In genomic region chr14:75426332-75427125, GRCh38 we compare ENCODE assay signal across 8 cellular contexts. TPM values are rescaled to one million over a fixed set of nuclear protein-coding genes. Genes with fewer than 3 reads are reported as not detected.
DNase-seq lines count a peak whose midpoint lies in the region; ATAC-seq and TF ChIP-seq lines count a peak whose summit lies in the region.

No MANE protein-coding gene starts in this region.

- peak overlapping the region in 2 of 3 donors; percentile 47 to 89 for H3K27ac Mint-ChIP-seq in CD4-positive, CD25-positive, alpha-beta regulatory T cell
- no peak overlapping the region for H3K27ac Mint-ChIP-seq in activated T-helper 2 cell treated with anti-CD3 and anti-CD28 coated beads, Interferon-gamma antibody, Interleukin-2, Interleukin-4, amounts not matched to agents 10 μg/mL and 5 μg/mL and 100 μg/mL, durations not matched to agents 14 hours and 24 hours and 36 hours
- H3K27ac Mint-ChIP-seq in naive B cell, result peak overlapping the region; percentile 58 to 98 (median 96)

- intact Hi-C loops in activated T-helper 2 cell treated with anti-CD3 and anti-CD28 coated beads, Interferon-gamma antibody, Interleukin-2, Interleukin-4, amounts not matched to agents 10 μg/mL and 5 μg/mL and 100 μg/mL, durations not matched to agents 14 hours and 24 hours and 36 hours (cut with micrococcal nuclease), result loop anchor here (5.0 kb wide), 1 partner anchor 141 kb away; no protein-coding TSS in a partner anchor

- H3K36me3 Mint-ChIP-seq in CD4-positive, CD25-positive, alpha-beta regulatory T cell, result no peaks in the 10 kb centered on the region
- peaks cover 7% of the 10 kb centered on the region for H3K36me3 Mint-ChIP-seq in activated T-helper 2 cell treated with anti-CD3 and anti-CD28 coated beads, Interferon-gamma antibody, Interleukin-2, Interleukin-4, amounts not matched to agents 10 μg/mL and 5 μg/mL and 100 μg/mL, durations not matched to agents 14 hours and 24 hours and 36 hours (ENCODE audit: low read depth)
- no peaks in the 10 kb centered on the region for H3K36me3 Mint-ChIP-seq in naive B cell

- peaks cover 13% of the 10 kb centered on the region for H3K4me1 ChIP-seq in CD4-positive, CD25-positive, alpha-beta regulatory T cell (ENCODE audit: control insufficient read depth, insufficient read depth, low read length, poor library complexity, severe bottlenecking)

- H3K27me3 ChIP-seq in CD4-positive, CD25-positive, alpha-beta regulatory T cell (ENCODE audit: control insufficient read depth, insufficient read depth, low read length), result peaks cover 16% of the 10 kb centered on the region

- peaks cover 55% of the 10 kb centered on the region for H3K27me3 Mint-ChIP-seq in CD4-positive, CD25-positive, alpha-beta regulatory T cell
- peaks cover 8% of the 10 kb centered on the region for H3K27me3 Mint-ChIP-seq in activated T-helper 2 cell treated with anti-CD3 and anti-CD28 coated beads, Interferon-gamma antibody, Interleukin-2, Interleukin-4, amounts not matched to agents 10 μg/mL and 5 μg/mL and 100 μg/mL, durations not matched to agents 14 hours and 24 hours and 36 hours (ENCODE audit: low read depth)
- H3K27me3 Mint-ChIP-seq in naive B cell, result no peaks in the 10 kb centered on the region

- no peak overlapping the region for H3K27ac ChIP-seq in CD4-positive, CD25-positive, alpha-beta regulatory T cell (ENCODE audit: insufficient read depth, low read length, poor library complexity, severe bottlenecking)

- peak in 1 of 3 donors; percentile 61 for DNase-seq in CD4-positive, CD25-positive, alpha-beta regulatory T cell
- no peak for DNase-seq in activated T-helper 2 cell treated with anti-CD3 and anti-CD28 coated beads, Interferon-gamma antibody, Interleukin-2, Interleukin-4, amounts not matched to agents 10 μg/mL and 5 μg/mL and 100 μg/mL, durations not matched to agents 14 hours and 24 hours and 36 hours (ENCODE audit: low spot score)
- DNase-seq in naive B cell, result peak; percentile 74
- DNase-seq in stimulated activated CD4-positive, alpha-beta T cell treated with anti-CD3 and anti-CD28 coated beads, Interleukin-4, amount 100 ng/mL, for 1 hour, result no peak
- no peak for DNase-seq in NCI-H524 treated with DMSO at 0.1 percent for 48 hours (lab: John Stamatoyannopoulos, UW)
- DNase-seq in NCI-H2227 (lab: John Stamatoyannopoulos, UW; ENCODE audit: unreplicated experiment), result no peak

- ATAC-seq in CD4-positive, CD25-positive, alpha-beta regulatory T cell (ENCODE audit: low read depth in 2 of 2), result peak in 1 of 2 donors; percentile 30
- peak; percentile 62 for ATAC-seq in HG03280 (IDR thresholded peaks at IDR 0.05; ENCODE audit: unreplicated experiment)
- ATAC-seq in naive B cell (ENCODE audit: low read depth in 2 of 2), result peak; percentile 83 to 84

- H3K9me3 ChIP-seq in CD4-positive, CD25-positive, alpha-beta regulatory T cell (ENCODE audit: control insufficient read depth in 2 of 2, low read length in 2 of 2), result peaks cover 0 to 2% of the 10 kb centered on the region in 2 experiments

- H3K4me1 Mint-ChIP-seq in CD4-positive, CD25-positive, alpha-beta regulatory T cell, result peaks cover 0 to 14% (median 7%) of the 10 kb centered on the region in 4 donors
- H3K4me1 Mint-ChIP-seq in activated T-helper 2 cell treated with anti-CD3 and anti-CD28 coated beads, Interferon-gamma antibody, Interleukin-2, Interleukin-4, amounts not matched to agents 10 μg/mL and 5 μg/mL and 100 μg/mL, durations not matched to agents 14 hours and 24 hours and 36 hours (ENCODE audit: low read depth), result peaks cover 17% of the 10 kb centered on the region
- H3K4me1 Mint-ChIP-seq in naive B cell, result peaks cover 18 to 30% (median 29%) of the 10 kb centered on the region in 3 donors

- peak; percentile 72 for TF ChIP-seq POLR2A in GM19099 (IDR thresholded peaks at IDR 0.05; ENCODE audit: extremely low read depth, insufficient read length, low read depth)

- peaks cover 0 to 4% (median 2%) of the 10 kb centered on the region in 7 donors for H3K9me3 Mint-ChIP-seq in CD4-positive, CD25-positive, alpha-beta regulatory T cell
- peaks cover 12% of the 10 kb centered on the region for H3K9me3 Mint-ChIP-seq in activated T-helper 2 cell treated with anti-CD3 and anti-CD28 coated beads, Interferon-gamma antibody, Interleukin-2, Interleukin-4, amounts not matched to agents 10 μg/mL and 5 μg/mL and 100 μg/mL, durations not matched to agents 14 hours and 24 hours and 36 hours
- H3K9me3 Mint-ChIP-seq in naive B cell, result peaks cover 0 to 3% (median 0%) of the 10 kb centered on the region in 7 donors

- H3K4me3 Mint-ChIP-seq in CD4-positive, CD25-positive, alpha-beta regulatory T cell, result peak overlapping the region; percentile 56 to 84 (median 75)
- H3K4me3 Mint-ChIP-seq in activated T-helper 2 cell treated with anti-CD3 and anti-CD28 coated beads, Interferon-gamma antibody, Interleukin-2, Interleukin-4, amounts not matched to agents 10 μg/mL and 5 μg/mL and 100 μg/mL, durations not matched to agents 14 hours and 24 hours and 36 hours (ENCODE audit: low read depth), result peak overlapping the region; percentile 64
- peak overlapping the region; percentile 87 to 96 (median 92) for H3K4me3 Mint-ChIP-seq in naive B cell

- no peaks in the 10 kb centered on the region for H3K36me3 ChIP-seq in CD4-positive, CD25-positive, alpha-beta regulatory T cell (ENCODE audit: control insufficient read depth, insufficient read depth, low read length)

- no peak overlapping the region for H3K4me3 ChIP-seq in CD4-positive, CD25-positive, alpha-beta regulatory T cell (ENCODE audit: low read depth, low read length)

RNA-seq across cellular contexts. Expression of gene JDP2, which starts 1.3 kb away (rescaled TPM):
- 0.79 TPM for total RNA-seq in CD4-positive, CD25-positive, alpha-beta regulatory T cell
- polyA plus RNA-seq in CD4-positive, CD25-positive, alpha-beta regulatory T cell, result under 1 TPM in 1 of 4 donors, not detected in 3; 0.62 TPM
- 1.1 and 1.4 TPM in 2 replicates for total RNA-seq in activated T-helper 2 cell treated with anti-CD3 and anti-CD28 coated beads, Interferon-gamma antibody, Interleukin-2, Interleukin-4, amounts not matched to agents 10 μg/mL and 5 μg/mL and 100 μg/mL, durations not matched to agents 14 hours and 24 hours and 36 hours
- polyA plus RNA-seq in naive B cell (ENCODE audit: low read depth in 6 of 6), result 1 to 10 TPM in 5 of 6 donors, not detected in 1; 1.5 to 4.7 (median 3.3) TPM
